ENCODE assay signal across 1 cellular context in genomic region chr2:96899084-96899735, GRCh38.
TF ChIP-seq lines count a peak whose summit lies in the region.

No MANE protein-coding gene starts in this region.

TF ChIP-seq in H1, 55 proteins besides CTCF, POLR2A, EP300 and RAD21:
- TF ChIP-seq CBX5 (IDR thresholded peaks at IDR 0.05; ENCODE audit: low read depth, low read length) (no peak), YY1 (IDR thresholded peaks at IDR 0.05; ENCODE audit: low read depth, low read length) (no peak), E2F6 (IDR thresholded peaks at IDR 0.05) (no peak), TBP (IDR thresholded peaks at IDR 0.05; ENCODE audit: low read depth, low read length) (no peak), SIN3A (conservative IDR thresholded peaks at IDR 0.05 in 1 of 2, IDR thresholded peaks at IDR 0.05 in 1 of 2; ENCODE audit: low read depth in 1 of 2, low read length in 2 of 2) (no peak), KDM4A (IDR thresholded peaks at IDR 0.05; ENCODE audit: low read depth, low read length, severe bottlenecking) (no peak), CHD1 (IDR thresholded peaks at IDR 0.05; ENCODE audit: low read depth, low read length) (no peak), SIRT6 (IDR thresholded peaks at IDR 0.05; ENCODE audit: low read length) (no peak), NANOG (IDR thresholded peaks at IDR 0.05; ENCODE audit: insufficient read depth, low read depth, low read length, poor library complexity, severe bottlenecking) (no peak)
